In genomic region chr19:506404-507285, GRCh38 we compare ENCODE assay signal across 1 cellular context.
TF ChIP-seq lines count a peak whose summit lies in the region.

No MANE protein-coding gene starts in this region.

TF ChIP-seq in HepG2, 621 proteins besides CTCF, POLR2A, EP300 and RAD21 (continued from another document and continues in another):
- TF ChIP-seq MLLT10 (CRISPR knock-in tag; IDR thresholded peaks at IDR 0.05) (no peak), ZNF510 (CRISPR knock-in tag; IDR thresholded peaks at IDR 0.05; ENCODE audit: low read depth) (no peak), ZNF263 (CRISPR knock-in tag; IDR thresholded peaks at IDR 0.05) (no peak), NR3C1 (CRISPR knock-in tag; IDR thresholded peaks at IDR 0.05) (no peak), ZFP62 (CRISPR knock-in tag; IDR thresholded peaks at IDR 0.05) (no peak), ZHX1 (CRISPR knock-in tag; IDR thresholded peaks at IDR 0.05; ENCODE audit: low read depth) (no peak; the same call in 1 of the 2 replicates), NAIF1 (CRISPR knock-in tag; IDR thresholded peaks at IDR 0.05; ENCODE audit: borderline replicate concordance) (no peak), ZMAT3 (CRISPR knock-in tag; conservative IDR thresholded peaks at IDR 0.05) (no peak; the same call in 1 of the 2 replicates), TAF1 (CRISPR knock-in tag; IDR thresholded peaks at IDR 0.05) (0 out of 2 replicates have a peak, but pooled peaks have one; percentile 37), SKI (IDR thresholded peaks at IDR 0.05; ENCODE audit: partially characterized antibody) (no peak), ETV6 (CRISPR knock-in tag; conservative IDR thresholded peaks at IDR 0.05) (no peak), NR2F6 (IDR thresholded peaks at IDR 0.05) (peak; percentile 45; the same call in 1 of the 2 replicates), NR2F6 (CRISPR knock-in tag; IDR thresholded peaks at IDR 0.05) (peak; percentile 80), ZC3H13 (CRISPR knock-in tag; IDR thresholded peaks at IDR 0.05) (no peak), ZEB1 (IDR thresholded peaks at IDR 0.05; ENCODE audit: insufficient replicate concordance, low read depth) (no peak), HBP1 (CRISPR knock-in tag; IDR thresholded peaks at IDR 0.05; ENCODE audit: low read depth) (no peak), KMT2A (CRISPR knock-in tag; IDR thresholded peaks at IDR 0.05) (peak; percentile 6; the same call in 1 of the 2 replicates), NCOA5 (CRISPR knock-in tag; IDR thresholded peaks at IDR 0.05) (no peak), SNAPC2 (CRISPR knock-in tag; IDR thresholded peaks at IDR 0.05) (no peak), ZNF337 (CRISPR knock-in tag; IDR thresholded peaks at IDR 0.05; ENCODE audit: borderline replicate concordance, low read depth) (no peak; the same call in 1 of the 2 replicates), NR2F1 (CRISPR knock-in tag; IDR thresholded peaks at IDR 0.05) (no peak), BRD4 (CRISPR knock-in tag; IDR thresholded peaks at IDR 0.05) (no peak), POGK (CRISPR knock-in tag; conservative IDR thresholded peaks at IDR 0.05) (peak; percentile 31; the same call in 1 of the 2 replicates), KLF11 (CRISPR knock-in tag; IDR thresholded peaks at IDR 0.05) (0 out of 2 replicates have a peak, but pooled peaks have one; percentile 6), ZIK1 (CRISPR knock-in tag; IDR thresholded peaks at IDR 0.05; ENCODE audit: borderline replicate concordance, low read depth) (no peak), ZNF234 (CRISPR knock-in tag; conservative IDR thresholded peaks at IDR 0.05) (no peak), PLSCR1 (CRISPR knock-in tag; IDR thresholded peaks at IDR 0.05; ENCODE audit: borderline replicate concordance) (no peak), ZBTB10 (CRISPR knock-in tag; IDR thresholded peaks at IDR 0.05; ENCODE audit: borderline replicate concordance) (no peak), RBFOX2 (IDR thresholded peaks at IDR 0.05; ENCODE audit: low read depth, low read length) (peak; percentile 75), GABPB1 (CRISPR knock-in tag; IDR thresholded peaks at IDR 0.05) (no peak; the same call in 1 of the 2 replicates), REPIN1 (CRISPR knock-in tag; IDR thresholded peaks at IDR 0.05; ENCODE audit: borderline replicate concordance, low read depth) (peak; percentile 29; the same call in 1 of the 2 replicates), PAX8 (CRISPR knock-in tag; IDR thresholded peaks at IDR 0.05; ENCODE audit: borderline replicate concordance) (no peak), ZNF530 (CRISPR knock-in tag; IDR thresholded peaks at IDR 0.05; ENCODE audit: low read depth) (no peak), TMF1 (CRISPR knock-in tag; IDR thresholded peaks at IDR 0.05; ENCODE audit: low read depth) (no peak), CEBPB (IDR thresholded peaks at IDR 0.05; ENCODE audit: borderline replicate concordance, low read depth, low read length) (no peak), CEBPZ (IDR thresholded peaks at IDR 0.05; ENCODE audit: low read length) (no peak), ZNF552 (CRISPR knock-in tag; IDR thresholded peaks at IDR 0.05; ENCODE audit: borderline replicate concordance) (no peak), ZNF383 (CRISPR knock-in tag; IDR thresholded peaks at IDR 0.05; ENCODE audit: borderline replicate concordance) (no peak), ZFP36L1 (CRISPR knock-in tag; IDR thresholded peaks at IDR 0.05) (no peak), MBD4 (IDR thresholded peaks at IDR 0.05; ENCODE audit: borderline replicate concordance, low read length) (no peak), KIAA2018 (CRISPR knock-in tag; IDR thresholded peaks at IDR 0.05; ENCODE audit: borderline replicate concordance) (no peak)
